8 cellular contexts compared by ENCODE assay signal in the genomic region with DNA sequence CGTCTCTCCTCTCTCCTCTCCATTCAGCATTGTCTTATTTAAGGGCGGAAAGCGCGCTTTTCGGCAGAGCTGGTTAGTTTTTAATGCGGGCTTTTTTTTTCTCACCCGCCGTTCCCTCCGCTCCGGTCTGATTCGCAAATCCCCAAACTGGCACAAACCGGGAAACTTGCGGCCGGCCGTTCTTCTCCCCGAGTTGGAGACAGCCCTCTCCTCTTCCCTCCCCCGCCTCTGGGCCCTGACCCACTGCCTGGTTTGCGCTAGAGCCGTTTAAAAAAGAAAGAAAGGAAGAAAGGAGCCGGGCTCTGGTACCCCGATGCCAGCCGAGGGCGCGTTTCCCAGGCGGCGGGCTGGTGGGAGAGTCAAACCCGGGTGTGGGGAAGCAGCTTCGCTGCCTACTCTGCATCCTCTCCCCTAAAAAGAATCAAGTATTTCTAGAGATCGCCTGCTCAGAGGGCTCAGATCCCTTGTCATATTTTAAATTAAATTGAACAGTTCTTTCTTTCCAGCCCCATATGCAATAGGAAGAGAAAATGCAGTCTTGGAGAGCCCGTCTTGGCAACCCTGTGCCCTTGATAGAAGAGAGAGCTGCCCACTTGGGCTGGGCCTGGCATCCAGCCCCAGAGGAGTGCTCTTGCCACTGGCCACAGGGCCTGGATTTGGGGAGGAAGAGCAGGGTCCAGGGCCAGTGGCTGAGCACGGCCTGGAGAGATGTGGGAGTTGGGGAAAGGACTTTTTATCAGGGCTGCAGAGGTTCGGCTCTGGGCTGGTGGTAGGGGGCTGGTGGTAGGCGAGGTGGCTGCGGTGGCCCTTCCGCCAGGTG. TPM values are rescaled to one million over a fixed set of nuclear protein-coding genes. Genes with fewer than 3 reads are reported as not detected.
A peak's percentile ranks its signal among the peaks of the same experiment; 100 is the strongest.
DNase-seq lines count a peak whose midpoint lies in the region; ATAC-seq and TF ChIP-seq lines count a peak whose summit lies in the region.

No MANE protein-coding gene starts in this region.

- peaks cover 21% of the 10 kb centered on the region; the same call in 1 of the 2 replicates for H3K9me3 ChIP-seq in AG04450 (ENCODE audit: control insufficient read depth, insufficient read depth, low read length)

- BruUV-seq in Calu3 (replicated peaks; lab: Mats Ljungman, UMichigan) = no TSS peak

- intact Hi-C loops in dendritic cell treated with granulocyte-macrophage colony-stimulating factor and Interleukin-4, amounts not matched to agents 40 ng/mL and 50 ng/mL, for 4 days (cut with micrococcal nuclease) = no loop called here
- intact Hi-C loops in Calu3 (cut with micrococcal nuclease; ENCODE audit: unreplicated experiment) = no loop called here

- H3K27me3 Mint-ChIP-seq in dendritic cell treated with granulocyte-macrophage colony-stimulating factor and Interleukin-4, amounts not matched to agents 40 ng/mL and 50 ng/mL, for 4 days = peaks cover 76% of the 10 kb centered on the region
- H3K27me3 Mint-ChIP-seq in naive thymus-derived CD8-positive, alpha-beta T cell = peaks cover 20 to 75% (median 49%) of the 10 kb centered on the region in 5 donors
- no peaks in the 10 kb centered on the region for H3K27me3 Mint-ChIP-seq in Calu3 (ENCODE audit: unreplicated experiment)

- CTCF ChIA-PET in AG04450 (lab: Charles Lee) = interaction anchor here (1.3 to 3.4 kb wide), 3 partner anchors 19 to 80 kb away, joined by 3 to 32 read pairs (median 5); no protein-coding TSS in a partner anchor
- CTCF ChIA-PET in Calu3 (lab: Charles Lee) = interaction anchor here (1.2 to 1.7 kb wide), 2 partner anchors 9 to 47 kb away, joined by 3 to 5 read pairs; no protein-coding TSS in a partner anchor

- no peak overlapping the region for H3K27ac Mint-ChIP-seq in dendritic cell treated with granulocyte-macrophage colony-stimulating factor and Interleukin-4, amounts not matched to agents 40 ng/mL and 50 ng/mL, for 4 days
- H3K27ac Mint-ChIP-seq in naive thymus-derived CD8-positive, alpha-beta T cell = peak overlapping the region in 3 of 10 donors; percentile 31 to 74 (median 63)
- no peak overlapping the region for H3K27ac Mint-ChIP-seq in Calu3 (ENCODE audit: unreplicated experiment)

- H3K4me1 Mint-ChIP-seq in dendritic cell treated with granulocyte-macrophage colony-stimulating factor and Interleukin-4, amounts not matched to agents 40 ng/mL and 50 ng/mL, for 4 days (ENCODE audit: low read depth) = peaks cover 31% of the 10 kb centered on the region
- H3K4me1 Mint-ChIP-seq in naive thymus-derived CD8-positive, alpha-beta T cell = peaks cover 25 to 39% (median 32%) of the 10 kb centered on the region in 4 donors
- no peaks in the 10 kb centered on the region for H3K4me1 Mint-ChIP-seq in Calu3 (ENCODE audit: low read depth, unreplicated experiment)

- H3K27ac ChIP-seq in AG04450 (ENCODE audit: low read depth, low read length) = peak overlapping the region; percentile 52

- no peaks in the 10 kb centered on the region for H3K9me3 Mint-ChIP-seq in dendritic cell treated with granulocyte-macrophage colony-stimulating factor and Interleukin-4, amounts not matched to agents 40 ng/mL and 50 ng/mL, for 4 days
- H3K9me3 Mint-ChIP-seq in naive thymus-derived CD8-positive, alpha-beta T cell = no peaks in the 10 kb centered on the region
- H3K9me3 Mint-ChIP-seq in Calu3 (ENCODE audit: low read depth, unreplicated experiment) = no peaks in the 10 kb centered on the region

- no peaks in the 10 kb centered on the region for H3K36me3 Mint-ChIP-seq in dendritic cell treated with granulocyte-macrophage colony-stimulating factor and Interleukin-4, amounts not matched to agents 40 ng/mL and 50 ng/mL, for 4 days (ENCODE audit: low read depth)
- peaks cover 0 to 6% (median 0%) of the 10 kb centered on the region in 3 donors for H3K36me3 Mint-ChIP-seq in naive thymus-derived CD8-positive, alpha-beta T cell
- peaks cover 5% of the 10 kb centered on the region for H3K36me3 Mint-ChIP-seq in Calu3 (ENCODE audit: insufficient read depth, unreplicated experiment)

- no peak overlapping the region for H3K4me3 ChIP-seq in AG04450 (ENCODE audit: low read depth, low read length)

- DNase-seq in AG04450 (ENCODE audit: low read depth, low spot score) (no peak), LHCN-M2 (ENCODE audit: low read depth) (peak; percentile 62), Calu3 (no peak)
- no peak for DNase-seq in naive thymus-derived CD8-positive, alpha-beta T cell

- POLR2A ChIA-PET in AG04450 (lab: Yijun Ruan, JAX) = interaction anchor here (0.6 to 1.2 kb wide), 3 partner anchors 11 to 47 kb away, joined by 3 to 7 read pairs (median 4); no protein-coding TSS in a partner anchor
- POLR2A ChIA-PET in naive thymus-derived CD8-positive, alpha-beta T cell (lab: Charles Lee) = interaction anchor here (1.1 kb wide), 2 partner anchors 14 to 47 kb away, joined by 3 to 4 read pairs; no protein-coding TSS in a partner anchor

- peak overlapping the region; percentile 67 for H3K4me3 Mint-ChIP-seq in dendritic cell treated with granulocyte-macrophage colony-stimulating factor and Interleukin-4, amounts not matched to agents 40 ng/mL and 50 ng/mL, for 4 days
- H3K4me3 Mint-ChIP-seq in naive thymus-derived CD8-positive, alpha-beta T cell = peak overlapping the region; percentile 85 to 98 (median 92)
- H3K4me3 Mint-ChIP-seq in Calu3 (ENCODE audit: low read depth, unreplicated experiment) = no peak overlapping the region

- H3K27me3 ChIP-seq in AG04450 (ENCODE audit: control insufficient read depth, insufficient read depth, low read length) = no peaks in the 10 kb centered on the region

- ATAC-seq in naive thymus-derived CD8-positive, alpha-beta T cell = peak in 1 of 2 donors; percentile 18
- ATAC-seq in HG03196 (IDR thresholded peaks at IDR 0.05; ENCODE audit: unreplicated experiment) = no peak
- no peak for ATAC-seq in GM21526 (IDR thresholded peaks at IDR 0.05; ENCODE audit: low FRiP score, unreplicated experiment)
- ATAC-seq in HG02938 (IDR thresholded peaks at IDR 0.05; ENCODE audit: unreplicated experiment) = no peak

- TF ChIP-seq CTCF in AG04450 (IDR thresholded peaks at IDR 0.05; ENCODE audit: low read depth, low read length) = no peak
- no peak for TF ChIP-seq CTCF in Calu3 (IDR thresholded peaks at IDR 0.05; ENCODE audit: unreplicated experiment)

RNA-seq across cellular contexts. Expression of a gene that starts 19.0 kb away (rescaled TPM):
- polyA plus RNA-seq in AG04450 (2011; rRNA removed) = 15.1 and 22.3 TPM in 2 replicates
- polyA minus RNA-seq in AG04450 (2011; rRNA and poly(A)+ RNA removed) = 32.8 and 33.9 TPM in 2 replicates
- 9.2 and 13.9 TPM in 2 replicates for total RNA-seq in LHCN-M2 (2014; rRNA removed)
- polyA plus RNA-seq in LHCN-M2 (2012) = 45.4 TPM
- total RNA-seq in naive thymus-derived CD8-positive, alpha-beta T cell = 1 to 10 TPM; 4.9 to 8.6 TPM
- 1 to 10 TPM in 1 of 3 donors, under 1 TPM in 1, not detected in 1; 0.68 to 1.5 TPM for polyA plus RNA-seq in naive thymus-derived CD8-positive, alpha-beta T cell
- total RNA-seq in Calu3 (2022) = 16.4 and 21.9 TPM in 2 replicates

RNA-seq across cellular contexts. Expression of a gene that starts 44.9 kb away (rescaled TPM):
- polyA plus RNA-seq in AG04450 (2011; rRNA removed) = not detected in 2 replicates
- not detected in 2 replicates for polyA minus RNA-seq in AG04450 (2011; rRNA and poly(A)+ RNA removed)
- total RNA-seq in LHCN-M2 (2014; rRNA removed) (0.06 TPM in 1 of 2 replicates, not detected in the other), Calu3 (2022) (0.21 and 0.47 TPM in 2 replicates)
- polyA plus RNA-seq in LHCN-M2 (2012) = 0.06 TPM
- not detected for total RNA-seq in naive thymus-derived CD8-positive, alpha-beta T cell
- polyA plus RNA-seq in naive thymus-derived CD8-positive, alpha-beta T cell = not detected

RNA-seq across cellular contexts. Expression of a gene that starts 57.3 kb away (rescaled TPM):
- polyA plus RNA-seq in AG04450 (2011; rRNA removed) = 31.6 and 35.1 TPM in 2 replicates
- polyA minus RNA-seq in AG04450 (2011; rRNA and poly(A)+ RNA removed) = 8.0 and 9.4 TPM in 2 replicates
- 59.3 and 71.9 TPM in 2 replicates for total RNA-seq in LHCN-M2 (2014; rRNA removed)
- 93.6 TPM for polyA plus RNA-seq in LHCN-M2 (2012)
- 10 to 100 TPM; 17.3 to 17.8 TPM for total RNA-seq in naive thymus-derived CD8-positive, alpha-beta T cell
- 10 to 100 TPM; 59.4 to 65.1 (median 64.7) TPM for polyA plus RNA-seq in naive thymus-derived CD8-positive, alpha-beta T cell
- 20.0 and 21.6 TPM in 2 replicates for total RNA-seq in Calu3 (2022)
